Comparison of ENCODE assay signal across 14 cellular contexts in genomic region chr12:11830298-11830937, GRCh38.
DNase-seq lines count a peak whose midpoint lies in the region; ATAC-seq and TF ChIP-seq lines count a peak whose summit lies in the region.
"Had no signal": no experiment of that assay in that cellular context is flagged by ENCODE, and none has a peak within 500 bp of the region (broad histone marks: within the 10 kb centered on the region; RNA-seq: fewer than 3 reads in every experiment).

No MANE protein-coding gene starts in this region.

- TF ChIP-seq EP300 in suprapubic skin (IDR thresholded peaks at IDR 0.05) = no peak

- H3K4me3 ChIP-seq in right cardiac atrium (ENCODE audit: low read length) (no peak overlapping the region), suprapubic skin (no peak overlapping the region)

- WGBS in right cardiac atrium = 51% methylated on average over 5 of the region's 5 CpGs
- 32% methylated on average over 5 of the region's 5 CpGs for WGBS in suprapubic skin

- peak; percentile 39 for ATAC-seq in GM21717 (IDR thresholded peaks at IDR 0.05; ENCODE audit: unreplicated experiment)
- ATAC-seq in activated B cell treated with CpG ODN at 0.5 μM for 24 hours (ENCODE audit: low read depth) = peak; percentile 54
- peak; percentile 52 to 62 for ATAC-seq in right cardiac atrium
- ATAC-seq: stimulated activated naive CD8-positive, alpha-beta T cell treated with anti-CD3 and anti-CD28 coated beads, Interleukin-15, amount 100 ng/mL, for 72 hours had no signal

- H3K9me3 ChIP-seq in right cardiac atrium (ENCODE audit: control insufficient read depth, low read length) (no peaks in the 10 kb centered on the region), suprapubic skin (no peaks in the 10 kb centered on the region)

- TF ChIP-seq POLR2A in suprapubic skin (IDR thresholded peaks at IDR 0.05) = no peak

- H3K36me3 ChIP-seq in suprapubic skin = peaks cover 3% of the 10 kb centered on the region

- no peak for DNase-seq in activated B cell treated with CpG ODN at 0.5 μM for 24 hours
- no peak for DNase-seq in right cardiac atrium
- DNase-seq in suprapubic skin (ENCODE audit: low spot score in 2 of 2) = no peak
- no peak for DNase-seq in OCI-M1 (lab: John Stamatoyannopoulos, UW)
- no peak for DNase-seq in SIG-M5 (lab: John Stamatoyannopoulos, UW)
- DNase-seq in stimulated activated CD4-positive, alpha-beta T cell treated with anti-CD3 and anti-CD28 coated beads, Interleukin-1b, Interleukin-23, amount 100 ng/mL, for 48 hours = no peak
- DNase-seq in stimulated activated naive CD4-positive, alpha-beta T cell (lab: John Stamatoyannopoulos, UW) = no peak
- DNase-seq: activated CD4-positive, CD25-positive, alpha-beta regulatory T cell treated with anti-CD3 and anti-CD28 coated beads, Interleukin-2, amount 50 U/mL, for 72 hours; NCI-H1092 treated with DMSO at 0.1 percent for 48 hours; NCI-H748 treated with DMSO at 0.1 percent for 48 hours; stimulated activated CD4-positive, alpha-beta T cell treated with anti-CD3 and anti-CD28 coated beads, Interleukin-2, amount 100 ng/mL, for 24 hours; stimulated activated naive CD8-positive, alpha-beta T cell treated with anti-CD3 and anti-CD28 coated beads, Interleukin-15, amount 100 ng/mL, for 72 hours had no signal

- H3K9me3 Mint-ChIP-seq in activated B cell treated with CpG ODN at 0.5 μM for 24 hours = no peaks in the 10 kb centered on the region
- H3K9me3 Mint-ChIP-seq: activated T-helper 2 cell treated with anti-CD3 and anti-CD28 coated beads, Interferon-gamma antibody, Interleukin-2, Interleukin-4, amounts not matched to agents 10 μg/mL and 5 μg/mL and 100 μg/mL, durations not matched to agents 14 hours and 24 hours and 36 hours; stimulated activated naive CD8-positive, alpha-beta T cell treated with anti-CD3 and anti-CD28 coated beads, Interleukin-15, amount 100 ng/mL, for 72 hours had no signal

- no peaks in the 10 kb centered on the region for H3K27me3 ChIP-seq in right cardiac atrium (ENCODE audit: control insufficient read depth, insufficient read depth)
- H3K27me3 ChIP-seq in suprapubic skin = no peaks in the 10 kb centered on the region

- peaks cover 46% of the 10 kb centered on the region for H3K4me1 Mint-ChIP-seq in activated B cell treated with CpG ODN at 0.5 μM for 24 hours

- H3K36me3 Mint-ChIP-seq in activated B cell treated with CpG ODN at 0.5 μM for 24 hours (ENCODE audit: low read depth) = peaks cover 19% of the 10 kb centered on the region

- H3K4me3 Mint-ChIP-seq in activated B cell treated with CpG ODN at 0.5 μM for 24 hours = no peak overlapping the region
- H3K4me3 Mint-ChIP-seq: stimulated activated naive CD8-positive, alpha-beta T cell treated with anti-CD3 and anti-CD28 coated beads, Interleukin-15, amount 100 ng/mL, for 72 hours had no signal

- TF ChIP-seq CTCF in activated B cell treated with CpG ODN at 0.5 μM for 24 hours (IDR thresholded peaks at IDR 0.05) (no peak), suprapubic skin (IDR thresholded peaks at IDR 0.05) (no peak)

- POLR2A ChIA-PET in activated B cell treated with CpG ODN at 0.5 μM for 24 hours (lab: Charles Lee) = interaction anchor here (0.5 to 2.0 kb wide), 8 partner anchors 17 to 273 kb away, joined by 3 to 5 read pairs (median 4); no protein-coding TSS in a partner anchor

- intact Hi-C loops in activated B cell treated with CpG ODN at 0.5 μM for 24 hours (cut with micrococcal nuclease) = loop anchor here (10.0 kb wide), 1 partner anchor 1704 kb away; no protein-coding TSS in a partner anchor
- intact Hi-C loops in right cardiac atrium (cut with DNase I) = loop anchor here in 1 of 4 donors (10.0 kb wide), 1 partner anchor 176 kb away; no protein-coding TSS in a partner anchor

- H3K4me1 ChIP-seq in right cardiac atrium (ENCODE audit: control insufficient read depth, insufficient read depth, low read length) (peaks cover 26% of the 10 kb centered on the region), suprapubic skin (peaks cover 52% of the 10 kb centered on the region)

- H3K27ac ChIP-seq in right cardiac atrium (ENCODE audit: low read length) = peak overlapping the region; percentile 69
- peak overlapping the region; percentile 15 for H3K27ac ChIP-seq in suprapubic skin

- H3K27me3 Mint-ChIP-seq in activated B cell treated with CpG ODN at 0.5 μM for 24 hours = no peaks in the 10 kb centered on the region
- H3K27me3 Mint-ChIP-seq: stimulated activated naive CD8-positive, alpha-beta T cell treated with anti-CD3 and anti-CD28 coated beads, Interleukin-15, amount 100 ng/mL, for 72 hours had no signal

- CTCF ChIA-PET in activated B cell treated with CpG ODN at 0.5 μM for 24 hours (lab: Charles Lee) = interaction anchor here (1.0 to 1.5 kb wide), 3 partner anchors 14 to 91 kb away, joined by 3 to 4 read pairs (median 3); no protein-coding TSS in a partner anchor

- no peak overlapping the region for H3K27ac Mint-ChIP-seq in activated B cell treated with CpG ODN at 0.5 μM for 24 hours
- H3K27ac Mint-ChIP-seq: activated T-helper 2 cell treated with anti-CD3 and anti-CD28 coated beads, Interferon-gamma antibody, Interleukin-2, Interleukin-4, amounts not matched to agents 10 μg/mL and 5 μg/mL and 100 μg/mL, durations not matched to agents 14 hours and 24 hours and 36 hours; stimulated activated naive CD8-positive, alpha-beta T cell treated with anti-CD3 and anti-CD28 coated beads, Interleukin-15, amount 100 ng/mL, for 72 hours had no signal
